In genomic region chr12:54000105-54000773, GRCh38 we compare ENCODE assay signal across 9 cellular contexts. TPM values are rescaled to one million over a fixed set of nuclear protein-coding genes. Genes with fewer than 3 reads are reported as not detected.
DNase-seq lines count a peak whose midpoint lies in the region; ATAC-seq, FAIRE-seq and TF ChIP-seq lines count a peak whose summit lies in the region.
"Had no signal": no experiment of that assay in that cellular context is flagged by ENCODE, and none has a peak within 500 bp of the region (broad histone marks: within the 10 kb centered on the region; RNA-seq: fewer than 3 reads in every experiment).

Gene HOXC9, plus strand, starts transcription at chr12:54000161. Its CDS starts 28 bp downstream, at chr12:54000189.

- peak within 1 kb of the TSS; percentile 66 to 95 (median 78) for H3K4me3 Mint-ChIP-seq in brain
- peak within 1 kb of the TSS; percentile 25 to 70 (median 49) for H3K4me3 Mint-ChIP-seq in naive B cell

- H3K27me3 ChIP-seq in HL-60 (ENCODE audit: insufficient read depth, poor library complexity, severe bottlenecking) = peaks cover 92% of the 10 kb centered on the region

- POLR2A ChIA-PET in AG04449 (lab: Yijun Ruan, JAX) = interaction anchor here (0.5 to 3.1 kb wide), 12 partner anchors 8 to 230 kb away, joined by 3 to 22 read pairs (median 4); partner anchors contain the start of genes HOXC10, HOXC6 and HOXC8

- FAIRE-seq in D721Med (lab: Jason Lieb, UNC) = no peak

- H3K27ac Mint-ChIP-seq in brain = peak within 1 kb of the TSS in 3 of 5 experiments; percentile 57 to 97 (median 94)
- H3K27ac Mint-ChIP-seq in naive B cell = peak within 1 kb of the TSS in 4 of 6 donors; percentile 66 to 95 (median 84)

- peaks cover 0 to 6% (median 0%) of the 10 kb centered on the region in 5 experiments for H3K9me3 Mint-ChIP-seq in brain
- H3K9me3 Mint-ChIP-seq in naive B cell = peaks cover 0 to 2% (median 1%) of the 10 kb centered on the region in 7 donors

- no peak for TF ChIP-seq CTCF in AG04449 (IDR thresholded peaks at IDR 0.05; ENCODE audit: insufficient read depth, low read length, missing control alignments)
- TF ChIP-seq CTCF in HL-60 (IDR thresholded peaks at IDR 0.05; ENCODE audit: insufficient read depth, low read length) = no peak
- no peak for TF ChIP-seq CTCF in brain (conservative IDR thresholded peaks at IDR 0.05)
- no peak for TF ChIP-seq CTCF in D721Med (IDR thresholded peaks at IDR 0.05; ENCODE audit: insufficient read depth, missing control alignments)

- H3K36me3 Mint-ChIP-seq in brain (no peaks in the 10 kb centered on the region), naive B cell (peaks cover 0 to 5% of the 10 kb centered on the region in 2 donors)

- DNase-seq in AG04449 (ENCODE audit: low read depth, low spot score) = no peak
- no peak for DNase-seq in HL-60 (ENCODE audit: low read depth in 1 of 2, low spot score in 1 of 2)
- no peak for DNase-seq in naive B cell
- no peak for DNase-seq in D721Med (ENCODE audit: insufficient read length, low spot score)
- no peak for DNase-seq in left colon
- DNase-seq: NCI-H146 had no signal

- H3K4me3 ChIP-seq in AG04449 (ENCODE audit: low read depth, low read length) = peak within 1 kb of the TSS; percentile 96
- peak within 1 kb of the TSS; percentile 23 for H3K4me3 ChIP-seq in HL-60 (replicated peaks; ENCODE audit: insufficient read depth, low read length)

- H3K4me1 Mint-ChIP-seq in brain = peaks cover 18% of the 10 kb centered on the region
- peaks cover 20 to 53% (median 43%) of the 10 kb centered on the region in 3 donors for H3K4me1 Mint-ChIP-seq in naive B cell

- ATAC-seq in naive B cell (ENCODE audit: low read depth in 2 of 2) (no peak), HG03108 (IDR thresholded peaks at IDR 0.05; ENCODE audit: unreplicated experiment) (no peak), GM19467 (IDR thresholded peaks at IDR 0.05; ENCODE audit: unreplicated experiment) (no peak), left colon (no peak)

- peaks cover 100% of the 10 kb centered on the region for H3K27me3 Mint-ChIP-seq in brain
- peaks cover 72 to 95% (median 78%) of the 10 kb centered on the region in 3 donors for H3K27me3 Mint-ChIP-seq in naive B cell

- CTCF ChIA-PET in AG04449 (lab: Yijun Ruan, JAX) = interaction anchor here (1.0 to 21.3 kb wide), 11 partner anchors 8 to 254 kb away, joined by 3 to 756 read pairs (median 35); partner anchors contain the start of genes HOXC10, HOXC5, HOXC6 and HOXC8

- H3K27ac ChIP-seq in HL-60 (replicated peaks) = no peak within 1 kb of the TSS

- intact Hi-C loops in left colon (cut with DNase I, micrococcal nuclease) = no loop called here

RNA-seq across cellular contexts. Expression of gene HOXC9, which starts in this region (rescaled TPM):
- polyA plus RNA-seq in brain (ENCODE audit: insufficient read depth, low read depth, low replicate concordance) = not detected
- not detected for polyA plus RNA-seq in naive B cell (ENCODE audit: low read depth in 6 of 6)
- total RNA-seq in left colon = not detected
